ENCODE assay signal across 8 cellular contexts in genomic region chr2:203583696-203584095, GRCh38. TPM values are rescaled to one million over a fixed set of nuclear protein-coding genes. Genes with fewer than 3 reads are reported as not detected.
A peak's percentile ranks its signal among the peaks of the same experiment; 100 is the strongest.
DNase-seq lines count a peak whose midpoint lies in the region; ATAC-seq and TF ChIP-seq lines count a peak whose summit lies in the region.

No MANE protein-coding gene starts in this region.

- no peaks in the 10 kb centered on the region for H3K27me3 ChIP-seq in tibial artery

- peak; percentile 13 for DNase-seq in DMS53 treated with DMSO at 0.1 percent for 48 hours (lab: John Stamatoyannopoulos, UW; ENCODE audit: unreplicated experiment)
- peak; percentile 12 for DNase-seq in HT-29 (ENCODE audit: low spot score)
- peak; percentile 44 to 86 for DNase-seq in cardiac fibroblast (ENCODE audit: low read depth in 2 of 2)
- no peak for DNase-seq in tibial artery
- DNase-seq in HuH-7 (ENCODE audit: low spot score) = no peak

- TF ChIP-seq CTCF in cardiac fibroblast (IDR thresholded peaks at IDR 0.05; ENCODE audit: low read depth, low read length) (no peak), tibial artery (IDR thresholded peaks at IDR 0.05) (no peak)

- peak overlapping the region; percentile 69 to 76 for H3K27ac ChIP-seq in tibial artery

- ATAC-seq in GM19467 (IDR thresholded peaks at IDR 0.05; ENCODE audit: unreplicated experiment) (peak; percentile 49), HG02870 (IDR thresholded peaks at IDR 0.05; ENCODE audit: unreplicated experiment) (no peak), GM21529 (IDR thresholded peaks at IDR 0.05; ENCODE audit: unreplicated experiment) (no peak)

- H3K4me3 ChIP-seq in cardiac fibroblast (replicated peaks in 1 of 2; ENCODE audit: low read depth in 2 of 2, low read length in 2 of 2) (no peak overlapping the region), tibial artery (no peak overlapping the region)

- H3K36me3 ChIP-seq in tibial artery = no peaks in the 10 kb centered on the region

- intact Hi-C loops in tibial artery (cut with DNase I; ENCODE audit: low total_unique reads) = loop anchor here (5.0 to 10.0 kb wide), 2 partner anchors 46 to 101 kb away; partner anchors contain the start of gene RAPH1

- H3K4me1 ChIP-seq in tibial artery = peaks cover 3 to 73% (median 48%) of the 10 kb centered on the region in 4 donors

- no peaks in the 10 kb centered on the region for H3K9me3 ChIP-seq in tibial artery

RNA-seq across cellular contexts. Expression of gene RAPH1, which starts 48.6 kb away (rescaled TPM):
- 6.8 and 7.1 TPM in 2 replicates for total RNA-seq in HT-29 (2014; rRNA removed; shearing (Covaris generic))

Comparison
In these comparisons a context has a peak if more than half of its experiments do, and no peak if none do; other contexts are left out.
1. DNase-seq: peak in DMS53 treated with DMSO at 0.1 percent for 48 hours (single experiment), HT-29 (single experiment) and cardiac fibroblast (2 of 2); none in tibial artery (0 of 2) and HuH-7 (single experiment).